In genomic region chr2:86760371-86760770, GRCh38 we compare ENCODE assay signal across 21 cellular contexts.
"Had no signal": no experiment of that assay in that cellular context is flagged by ENCODE, and none has a peak within 500 bp of the region (broad histone marks: within the 10 kb centered on the region; RNA-seq: fewer than 3 reads in every experiment).

No MANE protein-coding gene starts in this region.

- H3K27ac ChIP-seq: gastroesophageal sphincter, heart right ventricle, stomach, testis, upper lobe of left lung, WERI-Rb-1 had no signal

- H3K27ac Mint-ChIP-seq: nephron; progenitor cell of endocrine pancreas; T-helper 1 cell treated with Interleukin-12 subunit alpha and Interleukin-12 subunit beta and Interleukin-4 antibody, amounts not matched to agents 30 μg/mL and 1 μg/mL, for 36 hours had no signal

- H3K27me3 Mint-ChIP-seq: progenitor cell of endocrine pancreas had no signal

- DNase-seq: activated naive CD4-positive, alpha-beta T cell treated with Interleukin-2 at 50 U/mL for 16 hours; activated T-cell treated with anti-CD3 and anti-CD28 coated beads, Interleukin-2, amount 50 U/mL, for 4 hours; erythroblast; heart right ventricle; islet precursor cell; mucosa of descending colon; occipital lobe; right cardiac atrium; SIG-M5; small intestine; stimulated activated CD4-positive, alpha-beta T cell treated with anti-CD3 and anti-CD28 coated beads, Interleukin-4, amount 100 ng/mL, for 4 hours; stimulated activated CD8-positive, alpha-beta memory T cell treated with anti-CD3 and anti-CD28 coated beads, Interleukin-4, amount 100 ng/mL, for 48 hours; stomach; testis; upper lobe of left lung; WERI-Rb-1 had no signal

- H3K4me3 ChIP-seq: gastroesophageal sphincter, heart right ventricle, mucosa of descending colon, stomach, testis, upper lobe of left lung had no signal

- H3K27me3 ChIP-seq: gastroesophageal sphincter, heart right ventricle, stomach, testis, upper lobe of left lung had no signal

- H3K9me3 ChIP-seq: gastroesophageal sphincter, heart right ventricle, mucosa of descending colon, stomach, testis, upper lobe of left lung had no signal

- H3K9me3 Mint-ChIP-seq: activated T-cell treated with anti-CD3 and anti-CD28 coated beads, Interleukin-2, amount 50 U/mL, for 4 hours; nephron; T-helper 1 cell treated with Interleukin-12 subunit alpha and Interleukin-12 subunit beta and Interleukin-4 antibody, amounts not matched to agents 30 μg/mL and 1 μg/mL, for 36 hours had no signal

- ATAC-seq: gastroesophageal sphincter, heart right ventricle, left lobe of liver, mucosa of descending colon, right cardiac atrium had no signal

- H3K4me3 Mint-ChIP-seq: activated T-cell treated with anti-CD3 and anti-CD28 coated beads, Interleukin-2, amount 50 U/mL, for 4 hours; nephron; T-helper 1 cell treated with Interleukin-12 subunit alpha and Interleukin-12 subunit beta and Interleukin-4 antibody, amounts not matched to agents 30 μg/mL and 1 μg/mL, for 36 hours had no signal

- H3K4me1 ChIP-seq: testis, upper lobe of left lung had no signal
